In genomic region chr19:18436651-18437478, GRCh38 we compare ENCODE assay signal across 8 cellular contexts. TPM values are rescaled to one million over a fixed set of nuclear protein-coding genes. Genes with fewer than 3 reads are reported as not detected.
DNase-seq lines count a peak whose midpoint lies in the region; ATAC-seq, FAIRE-seq and TF ChIP-seq lines count a peak whose summit lies in the region.

No MANE protein-coding gene starts in this region.

- H3K36me3 Mint-ChIP-seq in stimulated activated naive CD8-positive, alpha-beta T cell treated with anti-CD3 and anti-CD28 coated beads, Interleukin-15, Interleukin-2, amounts not matched to agents 100 ng/mL and 50 ng/mL, for 24 hours (ENCODE audit: low read depth), result no peaks in the 10 kb centered on the region

- no peaks in the 10 kb centered on the region for H3K9me3 Mint-ChIP-seq in stimulated activated naive CD8-positive, alpha-beta T cell treated with anti-CD3 and anti-CD28 coated beads, Interleukin-15, Interleukin-2, amounts not matched to agents 100 ng/mL and 50 ng/mL, for 24 hours

- peak overlapping the region; percentile 65 for H2AFZ ChIP-seq in endothelial cell of umbilical vein (ENCODE audit: low read depth, low read length)

- FAIRE-seq in endothelial cell of umbilical vein (lab: Jason Lieb, UNC), result peak; percentile 89

- peak overlapping the region; percentile 65 for H3K4me3 Mint-ChIP-seq in stimulated activated naive CD8-positive, alpha-beta T cell treated with anti-CD3 and anti-CD28 coated beads, Interleukin-15, Interleukin-2, amounts not matched to agents 100 ng/mL and 50 ng/mL, for 24 hours

- CTCF ChIA-PET in endothelial cell of umbilical vein (lab: Charles Lee), result interaction anchor here (0.8 to 1.0 kb wide), 5 partner anchors 16 to 157 kb away, joined by 3 to 6 read pairs (median 3); partner anchors contain the start of genes GDF15 and SSBP4

- POLR2A ChIA-PET in endothelial cell of umbilical vein (lab: Charles Lee), result interaction anchor here (1.0 kb wide), 1 partner anchor 8 kb away, joined by 3 read pairs; no protein-coding TSS in a partner anchor

- peak overlapping the region; percentile 59 for H3K4me2 ChIP-seq in endothelial cell of umbilical vein (ENCODE audit: insufficient read depth, low read length)

- TF ChIP-seq CTCF in GM12875 (IDR thresholded peaks at IDR 0.05; ENCODE audit: borderline replicate concordance, insufficient read depth, low read depth, low read length), result 0 out of 2 replicates have a peak, but pooled peaks have one; percentile 16
- peak in 1 of 2 donors; percentile 27 for TF ChIP-seq CTCF in endothelial cell of umbilical vein (IDR thresholded peaks at IDR 0.05; ENCODE audit: extremely low read depth in 1 of 2, insufficient read depth in 1 of 2, low read depth in 1 of 2, low read length in 2 of 2)

- H3K36me3 ChIP-seq in endothelial cell of umbilical vein (ENCODE audit: control insufficient read depth in 2 of 2, extremely low read depth in 1 of 2, insufficient read depth in 2 of 2, low read length in 2 of 2) (peaks cover 0 to 2% of the 10 kb centered on the region in 2 experiments), mucosa of rectum (ENCODE audit: control insufficient read depth in 2 of 2, insufficient read depth in 2 of 2, low read length in 2 of 2) (no peaks in the 10 kb centered on the region)

- H3K4me1 ChIP-seq in endothelial cell of umbilical vein (ENCODE audit: control insufficient read depth, extremely low read depth, insufficient read depth, low read length) (peaks cover 14% of the 10 kb centered on the region), mucosa of rectum (ENCODE audit: control insufficient read depth in 2 of 2, insufficient read depth in 2 of 2, low read length in 2 of 2) (peaks cover 8 to 16% of the 10 kb centered on the region in 2 donors)

- H3K4me1 Mint-ChIP-seq in stimulated activated naive CD8-positive, alpha-beta T cell treated with anti-CD3 and anti-CD28 coated beads, Interleukin-15, Interleukin-2, amounts not matched to agents 100 ng/mL and 50 ng/mL, for 24 hours (ENCODE audit: low read depth), result peaks cover 16% of the 10 kb centered on the region

- H3K27ac ChIP-seq in endothelial cell of umbilical vein (ENCODE audit: insufficient read depth, low read depth, low read length), result no peak overlapping the region
- no peak overlapping the region for H3K27ac ChIP-seq in mucosa of rectum (ENCODE audit: low read depth in 2 of 2, low read length in 2 of 2)

- no peak for TF ChIP-seq POLR2A in endothelial cell of umbilical vein (IDR thresholded peaks at IDR 0.05; ENCODE audit: low read depth, low read length)

- H4K20me1 ChIP-seq in endothelial cell of umbilical vein (replicated peaks; ENCODE audit: control insufficient read depth, extremely low read depth, insufficient read depth, low read length), result no peaks in the 10 kb centered on the region

- no peaks in the 10 kb centered on the region for H3K9me3 ChIP-seq in endothelial cell of umbilical vein (replicated peaks; ENCODE audit: control insufficient read depth, insufficient read depth, low read length)
- H3K9me3 ChIP-seq in mucosa of rectum (ENCODE audit: control insufficient read depth in 2 of 2, low read length in 2 of 2), result no peaks in the 10 kb centered on the region

- intact Hi-C loops in endothelial cell of umbilical vein (cut with micrococcal nuclease), result loop anchor here (1.0 kb wide), 1 partner anchor 18 kb away; the partner anchor contains the start of gene SSBP4

- peak; percentile 40 for ATAC-seq in HG03039 (IDR thresholded peaks at IDR 0.05; ENCODE audit: unreplicated experiment)
- ATAC-seq in HG03280 (IDR thresholded peaks at IDR 0.05; ENCODE audit: unreplicated experiment), result no peak

- H3K79me2 ChIP-seq in endothelial cell of umbilical vein (ENCODE audit: control insufficient read depth, insufficient read depth, low read length), result no peaks in the 10 kb centered on the region

- peak overlapping the region; percentile 34 for H3K27ac Mint-ChIP-seq in stimulated activated naive CD8-positive, alpha-beta T cell treated with anti-CD3 and anti-CD28 coated beads, Interleukin-15, Interleukin-2, amounts not matched to agents 100 ng/mL and 50 ng/mL, for 24 hours

- H3K4me3 ChIP-seq in GM12875 (ENCODE audit: low read depth, low read length) (peak overlapping the region; percentile 54), endothelial cell of umbilical vein (replicated peaks in 1 of 3; ENCODE audit: insufficient read depth in 1 of 3, low read depth in 1 of 3, low read length in 3 of 3) (peak overlapping the region in 2 of 3 experiments; percentile 19 to 75), mucosa of rectum (ENCODE audit: low read length in 2 of 2) (peak overlapping the region; percentile 44 to 54)

- no peaks in the 10 kb centered on the region for H3K27me3 Mint-ChIP-seq in stimulated activated naive CD8-positive, alpha-beta T cell treated with anti-CD3 and anti-CD28 coated beads, Interleukin-15, Interleukin-2, amounts not matched to agents 100 ng/mL and 50 ng/mL, for 24 hours

- H3K9me1 ChIP-seq in endothelial cell of umbilical vein (replicated peaks; ENCODE audit: control insufficient read depth, extremely low read depth, insufficient read depth, low read length), result no peaks in the 10 kb centered on the region

- no TSS peak for BruUV-seq in endothelial cell of umbilical vein (replicated peaks; lab: Mats Ljungman, UMichigan)

- DNase-seq in NCI-H82 (lab: John Stamatoyannopoulos, UW) (peak; percentile 99), endothelial cell of umbilical vein (ENCODE audit: low read depth, low spot score) (peak; percentile 86)
- DNase-seq in activated CD8-positive, alpha-beta memory T cell treated with anti-CD3 and anti-CD28 coated beads for 4 hours (ENCODE audit: low read depth in 2 of 2), result peak; percentile 67 to 74

- H3K9ac ChIP-seq in endothelial cell of umbilical vein (replicated peaks; ENCODE audit: extremely low read depth, insufficient read depth, low read length), result no peak overlapping the region
- H3K9ac ChIP-seq in mucosa of rectum (ENCODE audit: low read depth in 1 of 2, low read length in 2 of 2), result no peak overlapping the region

- H3K27me3 ChIP-seq in endothelial cell of umbilical vein (ENCODE audit: control insufficient read depth in 2 of 2, insufficient read depth in 2 of 2, low read length in 2 of 2) (no peaks in the 10 kb centered on the region), mucosa of rectum (ENCODE audit: control insufficient read depth in 2 of 2, insufficient read depth in 2 of 2, low read length in 2 of 2) (no peaks in the 10 kb centered on the region)

- dilution Hi-C loops in endothelial cell of umbilical vein (cut with MboI; ENCODE audit: extremely low pct_ligation_motif_present, low sequenced_read_pairs), result no loop called here

TF ChIP-seq in endothelial cell of umbilical vein, 7 proteins besides CTCF, POLR2A, EP300 and RAD21:
- TF ChIP-seq POLR2AphosphoS5 (IDR thresholded peaks at IDR 0.05; ENCODE audit: insufficient read depth, low read depth, low read length), result peak; percentile 63
- no peak for TF ChIP-seq EZH2 (IDR thresholded peaks at IDR 0.05; ENCODE audit: borderline replicate concordance, low read depth, low read length, severe bottlenecking)
- TF ChIP-seq JUN (IDR thresholded peaks at IDR 0.05; ENCODE audit: borderline replicate concordance, insufficient read depth, insufficient read length, low read depth), result no peak

RNA-seq across cellular contexts. Expression of gene ISYNA1, which starts 1.1 kb away (rescaled TPM):
- 70.2 and 74.1 TPM in 2 replicates for total RNA-seq in endothelial cell of umbilical vein
- polyA plus RNA-seq in endothelial cell of umbilical vein, result 69.0 and 85.0 TPM in 2 replicates
- 32.0 and 38.7 TPM in 2 replicates for polyA plus RNA-seq in endothelial cell of umbilical vein (2011; cell fraction: cytosol; rRNA removed)
- 145 and 173 TPM in 2 replicates for polyA plus RNA-seq in endothelial cell of umbilical vein (2011; cell fraction: nucleus; rRNA removed)
- 38.7 and 63.2 TPM in 2 replicates for polyA plus RNA-seq in endothelial cell of umbilical vein (2012)
- polyA minus RNA-seq in endothelial cell of umbilical vein, result 26.2 and 34.8 TPM in 2 replicates
- not detected for polyA minus RNA-seq in endothelial cell of umbilical vein (2011; cell fraction: cytosol; rRNA and poly(A)+ RNA removed)
- polyA minus RNA-seq in endothelial cell of umbilical vein (2011; cell fraction: nucleus; rRNA and poly(A)+ RNA removed), result 12.2 and 26.3 TPM in 2 replicates

RNA-seq across cellular contexts. Expression of gene SSBP4, which starts 17.7 kb away (rescaled TPM):
- 140 and 151 TPM in 2 replicates for total RNA-seq in endothelial cell of umbilical vein
- 89.6 and 116 TPM in 2 replicates for polyA plus RNA-seq in endothelial cell of umbilical vein
- polyA plus RNA-seq in endothelial cell of umbilical vein (2011; cell fraction: cytosol; rRNA removed), result 43.5 and 75.7 TPM in 2 replicates
- polyA plus RNA-seq in endothelial cell of umbilical vein (2011; cell fraction: nucleus; rRNA removed), result 116 and 121 TPM in 2 replicates
- 50.5 and 101 TPM in 2 replicates for polyA plus RNA-seq in endothelial cell of umbilical vein (2012)
- polyA minus RNA-seq in endothelial cell of umbilical vein, result 12.7 and 21.8 TPM in 2 replicates
- polyA minus RNA-seq in endothelial cell of umbilical vein (2011; cell fraction: cytosol; rRNA and poly(A)+ RNA removed), result 32.1 TPM
- polyA minus RNA-seq in endothelial cell of umbilical vein (2011; cell fraction: nucleus; rRNA and poly(A)+ RNA removed), result 27.4 and 63.5 TPM in 2 replicates

RNA-seq across cellular contexts. Expression of gene LRRC25, which starts 39.4 kb away (rescaled TPM):
- not detected in 2 replicates for total RNA-seq in endothelial cell of umbilical vein
- not detected in 2 replicates for polyA plus RNA-seq in endothelial cell of umbilical vein
- polyA plus RNA-seq in endothelial cell of umbilical vein (2011; cell fraction: cytosol; rRNA removed), result not detected in 2 replicates
- not detected in 2 replicates for polyA plus RNA-seq in endothelial cell of umbilical vein (2011; cell fraction: nucleus; rRNA removed)
- not detected in 2 replicates for polyA plus RNA-seq in endothelial cell of umbilical vein (2012)
- not detected in 2 replicates for polyA minus RNA-seq in endothelial cell of umbilical vein
- polyA minus RNA-seq in endothelial cell of umbilical vein (2011; cell fraction: cytosol; rRNA and poly(A)+ RNA removed), result not detected
- polyA minus RNA-seq in endothelial cell of umbilical vein (2011; cell fraction: nucleus; rRNA and poly(A)+ RNA removed), result not detected in 2 replicates

RNA-seq across cellular contexts. Expression of gene GDF15, which starts 50.9 kb away (rescaled TPM):
- 140 and 165 TPM in 2 replicates for total RNA-seq in endothelial cell of umbilical vein
- polyA plus RNA-seq in endothelial cell of umbilical vein, result 206 and 343 TPM in 2 replicates
- polyA plus RNA-seq in endothelial cell of umbilical vein (2011; cell fraction: cytosol; rRNA removed), result 74.9 and 137 TPM in 2 replicates
- 58.6 and 63.6 TPM in 2 replicates for polyA plus RNA-seq in endothelial cell of umbilical vein (2011; cell fraction: nucleus; rRNA removed)
- polyA plus RNA-seq in endothelial cell of umbilical vein (2012), result 252 and 264 TPM in 2 replicates
- polyA minus RNA-seq in endothelial cell of umbilical vein, result 30.7 and 37.6 TPM in 2 replicates
- polyA minus RNA-seq in endothelial cell of umbilical vein (2011; cell fraction: cytosol; rRNA and poly(A)+ RNA removed), result 27.1 TPM
- 12.8 and 28.4 TPM in 2 replicates for polyA minus RNA-seq in endothelial cell of umbilical vein (2011; cell fraction: nucleus; rRNA and poly(A)+ RNA removed)
